In genomic region chr19:43534811-43535761, GRCh38 we compare ENCODE assay signal across 9 cellular contexts. TPM values are rescaled to one million over a fixed set of nuclear protein-coding genes. Genes with fewer than 3 reads are reported as not detected.
A peak's percentile ranks its signal among the peaks of the same experiment; 100 is the strongest.
DNase-seq lines count a peak whose midpoint lies in the region; ATAC-seq and TF ChIP-seq lines count a peak whose summit lies in the region.
"Had no signal": no experiment of that assay in that cellular context is flagged by ENCODE, and none has a peak within 500 bp of the region (broad histone marks: within the 10 kb centered on the region; RNA-seq: fewer than 3 reads in every experiment).

No MANE protein-coding gene starts in this region.

- no peak for ATAC-seq in activated naive CD8-positive, alpha-beta T cell treated with anti-CD3 and anti-CD28 coated beads, Interleukin-2, amount 50 U/mL, for 24 hours
- ATAC-seq in heart right ventricle: peak in 2 of 8 donors; percentile 13 to 18
- no peak for ATAC-seq in GM19463 (IDR thresholded peaks at IDR 0.05; ENCODE audit: unreplicated experiment)

- H3K27me3 Mint-ChIP-seq in activated naive CD8-positive, alpha-beta T cell treated with anti-CD3 and anti-CD28 coated beads, Interleukin-2, amount 50 U/mL, for 24 hours: no peaks in the 10 kb centered on the region

- no peaks in the 10 kb centered on the region for H3K79me2 ChIP-seq in DOHH2 (ENCODE audit: control insufficient read depth, low read length)

- H3K27ac Mint-ChIP-seq in activated naive CD8-positive, alpha-beta T cell treated with anti-CD3 and anti-CD28 coated beads, Interleukin-2, amount 50 U/mL, for 24 hours: no peak overlapping the region

- no peaks in the 10 kb centered on the region for H4K20me1 ChIP-seq in DOHH2 (ENCODE audit: control insufficient read depth, insufficient read depth, low read depth, low read length)

- H3K9me3 Mint-ChIP-seq in activated naive CD8-positive, alpha-beta T cell treated with anti-CD3 and anti-CD28 coated beads, Interleukin-2, amount 50 U/mL, for 24 hours: peaks cover 10% of the 10 kb centered on the region

- no peak overlapping the region for H3K27ac ChIP-seq in DOHH2 (ENCODE audit: low read depth, low read length)
- peak overlapping the region in 7 of 10 donors; percentile 66 to 91 (median 89) for H3K27ac ChIP-seq in heart right ventricle
- H3K27ac ChIP-seq: SJSA1 had no signal

- no peaks in the 10 kb centered on the region for H3K9me2 ChIP-seq in DOHH2 (replicated peaks; ENCODE audit: control insufficient read depth, low read length)

- no peak overlapping the region for H3K4me2 ChIP-seq in DOHH2 (ENCODE audit: low read length)

- intact Hi-C loops in heart right ventricle (cut with DNase I): loop anchor here in 7 of 10 donors (1.0 to 10.0 kb wide), 9 partner anchors 57 to 134 kb away; partner anchors contain the start of genes IRGQ (in 5 of the 7) and ZNF576 (in 5 of the 7)
- intact Hi-C loops in posterior cingulate gyrus (cut with DNase I): loop anchor here (5.0 to 10.0 kb wide), 2 partner anchors 62 to 250 kb away; partner anchors contain the start of genes IRGQ, KCNN4 and ZNF576

- H3K4me3 ChIP-seq in DOHH2 (ENCODE audit: low read length) (no peak overlapping the region), heart right ventricle (peak overlapping the region in 2 of 10 donors; percentile 66 to 74)
- H3K4me3 ChIP-seq: SJSA1 had no signal

- H3K4me1 ChIP-seq in DOHH2 (ENCODE audit: control insufficient read depth, low read length) (peaks cover 23% of the 10 kb centered on the region), heart right ventricle (peaks cover 0 to 33% (median 7%) of the 10 kb centered on the region in 9 donors)

- no peak overlapping the region for H3K4me3 Mint-ChIP-seq in activated naive CD8-positive, alpha-beta T cell treated with anti-CD3 and anti-CD28 coated beads, Interleukin-2, amount 50 U/mL, for 24 hours

- peaks cover 29% of the 10 kb centered on the region for H3K36me3 Mint-ChIP-seq in activated naive CD8-positive, alpha-beta T cell treated with anti-CD3 and anti-CD28 coated beads, Interleukin-2, amount 50 U/mL, for 24 hours (ENCODE audit: low read depth)

- H3K27me3 ChIP-seq in DOHH2 (ENCODE audit: control insufficient read depth, low read length): no peaks in the 10 kb centered on the region
- H3K27me3 ChIP-seq in heart right ventricle: no peaks in the 10 kb centered on the region
- H3K27me3 ChIP-seq: SJSA1 had no signal

- no peaks in the 10 kb centered on the region for H3K9me3 ChIP-seq in DOHH2 (ENCODE audit: control insufficient read depth, insufficient read depth, low read length)
- peaks cover 0 to 15% (median 10%) of the 10 kb centered on the region in 11 donors for H3K9me3 ChIP-seq in heart right ventricle
- H3K9me3 ChIP-seq: SJSA1 had no signal

- DNase-seq in NAMALWA (ENCODE audit: low spot score) (peak; percentile 59), heart right ventricle (peak; percentile 68 to 74), posterior cingulate gyrus (peak; percentile 51 to 96 (median 70)), NCI-H2107 treated with DMSO at 0.1 percent for 48 hours (lab: John Stamatoyannopoulos, UW; ENCODE audit: unreplicated experiment) (no peak), epidermal melanocyte (ENCODE audit: insufficient read length, low spot score) (no peak)
- DNase-seq in activated naive CD8-positive, alpha-beta T cell treated with anti-CD3 and anti-CD28 coated beads, Interleukin-2, amount 50 U/mL, for 24 hours: peak; percentile 46

- peaks cover 15% of the 10 kb centered on the region for H3K36me3 ChIP-seq in DOHH2 (ENCODE audit: control insufficient read depth, low read length)
- peaks cover 0 to 33% (median 15%) of the 10 kb centered on the region in 9 donors for H3K36me3 ChIP-seq in heart right ventricle

- peaks cover 22% of the 10 kb centered on the region for H3K4me1 Mint-ChIP-seq in activated naive CD8-positive, alpha-beta T cell treated with anti-CD3 and anti-CD28 coated beads, Interleukin-2, amount 50 U/mL, for 24 hours

- 45 to 57% methylated on average over 58 to 62 of the region's 62 CpGs for WGBS in heart right ventricle, 2 donors

- peaks cover 12% of the 10 kb centered on the region for H3F3A ChIP-seq in DOHH2 (ENCODE audit: control insufficient read depth, insufficient read depth)

- TF ChIP-seq CTCF in DOHH2 (IDR thresholded peaks at IDR 0.05; ENCODE audit: low read depth, low read length, poor library complexity, severe bottlenecking): peak; percentile 43
- peak; percentile 20 to 69 (median 60) for TF ChIP-seq CTCF in heart right ventricle (IDR thresholded peaks at IDR 0.05)

RNA-seq across cellular contexts. Expression of gene ZNF575, which starts 2.1 kb away (rescaled TPM):
- total RNA-seq in heart right ventricle: 1 to 10 TPM in 7 of 10 donors, under 1 TPM in 3; 0.45 to 2.0 (median 1.3) TPM
- under 1 TPM; 0.54 to 0.80 TPM for polyA plus RNA-seq in heart right ventricle

RNA-seq across cellular contexts. Expression of gene ETHE1, which starts 8.1 kb away (rescaled TPM):
- 10 to 100 TPM in 9 of 10 donors, 1 to 10 TPM in 1; 8.7 to 21.3 (median 13.0) TPM for total RNA-seq in heart right ventricle
- polyA plus RNA-seq in heart right ventricle: 10 to 100 TPM in 1 of 2 donors, 1 to 10 TPM in 1; 5.1 to 23.6 TPM

RNA-seq across cellular contexts. Expression of gene PHLDB3, which starts 30.5 kb away (rescaled TPM):
- 10 to 100 TPM in 1 of 10 donors, 1 to 10 TPM in 9; 4.1 to 10.0 (median 7.0) TPM for total RNA-seq in heart right ventricle
- 1 to 10 TPM; 4.0 to 5.7 TPM for polyA plus RNA-seq in heart right ventricle

RNA-seq across cellular contexts. Expression of gene XRCC1, which starts 40.2 kb away (rescaled TPM):
- total RNA-seq in heart right ventricle: 10 to 100 TPM; 11.8 to 21.9 (median 17.7) TPM
- 10 to 100 TPM; 11.0 to 19.2 TPM for polyA plus RNA-seq in heart right ventricle

RNA-seq across cellular contexts. Expression of gene PINLYP, which starts 40.5 kb away (rescaled TPM):
- 1 to 10 TPM in 9 of 10 donors, under 1 TPM in 1; 0.28 to 3.7 (median 1.3) TPM for total RNA-seq in heart right ventricle
- 1 to 10 TPM; 4.5 to 5.2 TPM for polyA plus RNA-seq in heart right ventricle

Comparison
In these comparisons a context has a peak if more than half of its experiments do, and no peak if none do; other contexts are left out.
1. DNase-seq: peak in NAMALWA (single experiment), activated naive CD8-positive, alpha-beta T cell treated with anti-CD3 and anti-CD28 coated beads, Interleukin-2, amount 50 U/mL, for 24 hours (single experiment), heart right ventricle (2 of 2) and posterior cingulate gyrus (10 of 10); none in NCI-H2107 treated with DMSO at 0.1 percent for 48 hours (single experiment) and epidermal melanocyte (single experiment).